In genomic region chr17:47851764-47852112, GRCh38 we compare ENCODE assay signal across 17 cellular contexts. TPM values are rescaled to one million over a fixed set of nuclear protein-coding genes. Genes with fewer than 3 reads are reported as not detected.
A peak's percentile ranks its signal among the peaks of the same experiment; 100 is the strongest.
DNase-seq lines count a peak whose midpoint lies in the region; ATAC-seq, FAIRE-seq and TF ChIP-seq lines count a peak whose summit lies in the region.
"Had no signal": no experiment of that assay in that cellular context is flagged by ENCODE, and none has a peak within 500 bp of the region (broad histone marks: within the 10 kb centered on the region; RNA-seq: fewer than 3 reads in every experiment).

No MANE protein-coding gene starts in this region.

- BruUV-seq in HepG2 (replicated peaks; lab: Mats Ljungman, UMichigan): no TSS peak

- H4K20me1 ChIP-seq in HepG2 (ENCODE audit: insufficient read depth, low read length): no peaks in the 10 kb centered on the region

- H3K79me2 ChIP-seq in HepG2 (ENCODE audit: insufficient read depth, low read length): no peaks in the 10 kb centered on the region

- H3K4me3 ChIP-seq in HUES64 (ENCODE audit: low read length): peak overlapping the region; percentile 58
- H3K4me3 ChIP-seq in HepG2 (replicated peaks in 1 of 3; ENCODE audit: insufficient read depth in 1 of 3, low read depth in 2 of 3, low read length in 3 of 3): no peak overlapping the region

- CTCF ChIA-PET in CD4-positive, alpha-beta T cell (lab: Charles Lee): interaction anchor here (1.2 to 2.8 kb wide), 4 partner anchors 9 to 119 kb away, joined by 3 to 11 read pairs (median 6); partner anchors contain the start of genes SCRN2 and TBX21
- CTCF ChIA-PET in HepG2 (lab: Yijun Ruan, JAX; ENCODE audit: low intra/inter-chr PET ratio, low total read pairs): no interaction called here

- peaks cover 84% of the 10 kb centered on the region for H3K27me3 Mint-ChIP-seq in CD4-positive, alpha-beta T cell
- H3K27me3 Mint-ChIP-seq in effector memory CD8-positive, alpha-beta T cell: peaks cover 86 to 99% of the 10 kb centered on the region in 2 donors
- peaks cover 65 to 80% of the 10 kb centered on the region in 2 donors for H3K27me3 Mint-ChIP-seq in natural killer cell (ENCODE audit: low read depth in 2 of 2)

- H3K27ac ChIP-seq in CD4-positive, alpha-beta T cell (ENCODE audit: low read depth, low read length): no peak overlapping the region
- H3K27ac ChIP-seq in HUES64 (ENCODE audit: low read depth, low read length): no peak overlapping the region
- no peak overlapping the region for H3K27ac ChIP-seq in HepG2 (ENCODE audit: extremely low read length, insufficient read depth, low read length)

- H3K36me3 ChIP-seq in HUES64 (ENCODE audit: insufficient read depth, low read length) (no peaks in the 10 kb centered on the region), HepG2 (replicated peaks in 1 of 2; ENCODE audit: control insufficient read depth in 1 of 2, insufficient read depth in 2 of 2, low read length in 2 of 2) (no peaks in the 10 kb centered on the region)
- H3K36me3 ChIP-seq: prostate gland had no signal

- H3K9me3 Mint-ChIP-seq in CD4-positive, alpha-beta T cell: no peaks in the 10 kb centered on the region
- no peaks in the 10 kb centered on the region for H3K9me3 Mint-ChIP-seq in effector memory CD8-positive, alpha-beta T cell
- no peaks in the 10 kb centered on the region for H3K9me3 Mint-ChIP-seq in natural killer cell
- H3K9me3 Mint-ChIP-seq: activated naive CD4-positive, alpha-beta T cell treated with anti-CD3 and anti-CD28 coated beads, Interleukin-2, amount 50 U/mL, for 72 hours had no signal

- WGBS in HUES64: 3% methylated on average over 11 of the region's 11 CpGs
- WGBS in HepG2 (ENCODE audit: low lambda C conversion rate): 65% methylated on average over 11 of the region's 11 CpGs

- H3K4me1 ChIP-seq in HUES64 (ENCODE audit: insufficient read depth, low read length): peaks cover 15% of the 10 kb centered on the region
- H3K4me1 ChIP-seq in HepG2 (ENCODE audit: insufficient read depth, low read length): peaks cover 12% of the 10 kb centered on the region
- H3K4me1 ChIP-seq: prostate gland had no signal

- H3K27ac Mint-ChIP-seq in CD4-positive, alpha-beta T cell: no peak overlapping the region
- no peak overlapping the region for H3K27ac Mint-ChIP-seq in effector memory CD8-positive, alpha-beta T cell
- no peak overlapping the region for H3K27ac Mint-ChIP-seq in natural killer cell
- H3K27ac Mint-ChIP-seq: activated naive CD4-positive, alpha-beta T cell treated with anti-CD3 and anti-CD28 coated beads, Interleukin-2, amount 50 U/mL, for 72 hours had no signal

- no peak overlapping the region for H3K4me2 ChIP-seq in HepG2 (ENCODE audit: low read depth, low read length)

- no peak for TF ChIP-seq EP300 in HepG2 (IDR thresholded peaks at IDR 0.05; ENCODE audit: low read depth in 2 of 2, low read length in 2 of 2)
- TF ChIP-seq EP300 in HepG2 (CRISPR knock-in tag; IDR thresholded peaks at IDR 0.05; ENCODE audit: borderline replicate concordance): no peak

- no peak overlapping the region for H2AFZ ChIP-seq in HepG2 (ENCODE audit: low read length)

- in situ Hi-C loops in HepG2 (cut with HindIII; ENCODE audit: extremely low pct_ligation_motif_present, low pct_unique_long_range_greater_than_20kb): no loop called here

- intact Hi-C loops in CD4-positive, alpha-beta T cell (cut with DNase I, micrococcal nuclease): no loop called here
- intact Hi-C loops in natural killer cell (cut with micrococcal nuclease): no loop called here
- intact Hi-C loops in HepG2 (cut with micrococcal nuclease; ENCODE audit: unreplicated experiment): no loop called here

- FAIRE-seq in HepG2 (lab: Jason Lieb, UNC): no peak
- FAIRE-seq: GM19239 had no signal

- H3K4me3 Mint-ChIP-seq in CD4-positive, alpha-beta T cell: peak overlapping the region; percentile 65
- peak overlapping the region; percentile 68 to 72 for H3K4me3 Mint-ChIP-seq in effector memory CD8-positive, alpha-beta T cell
- peak overlapping the region; percentile 45 for H3K4me3 Mint-ChIP-seq in natural killer cell

- DNase-seq in CD4-positive, alpha-beta T cell: no peak
- DNase-seq in effector memory CD8-positive, alpha-beta T cell: no peak
- DNase-seq in natural killer cell: no peak
- DNase-seq in HepG2 (ENCODE audit: low spot score): no peak
- no peak for DNase-seq in COLO829 (ENCODE audit: low spot score)
- DNase-seq: activated CD8-positive, alpha-beta memory T cell treated with anti-CD3 and anti-CD28 coated beads for 24 hours; hypothalamus; NCI-H2029 treated with DMSO at 0.1 percent for 48 hours had no signal

- no peak overlapping the region for H3K9ac ChIP-seq in HUES64 (ENCODE audit: low read depth, low read length)
- no peak overlapping the region for H3K9ac ChIP-seq in HepG2 (ENCODE audit: insufficient read depth, low read depth, low read length)

- no peak for TF ChIP-seq RAD21 in HepG2 (CRISPR knock-in tag; IDR thresholded peaks at IDR 0.05)

- no peaks in the 10 kb centered on the region for H3K36me3 Mint-ChIP-seq in CD4-positive, alpha-beta T cell (ENCODE audit: low read depth)
- H3K36me3 Mint-ChIP-seq in effector memory CD8-positive, alpha-beta T cell (ENCODE audit: insufficient read depth): no peaks in the 10 kb centered on the region
- no peaks in the 10 kb centered on the region for H3K36me3 Mint-ChIP-seq in natural killer cell

- H3K9me3 ChIP-seq in CD4-positive, alpha-beta T cell (ENCODE audit: control insufficient read depth, low read length): no peaks in the 10 kb centered on the region
- H3K9me3 ChIP-seq in HUES64 (ENCODE audit: insufficient read depth, low read depth, low read length) (no peaks in the 10 kb centered on the region), HepG2 (ENCODE audit: low read length) (no peaks in the 10 kb centered on the region)
- H3K9me3 ChIP-seq: prostate gland had no signal

- H3K27me3 ChIP-seq in CD4-positive, alpha-beta T cell (ENCODE audit: control insufficient read depth, insufficient read depth, low read length): peaks cover 79% of the 10 kb centered on the region
- peaks cover 98% of the 10 kb centered on the region for H3K27me3 ChIP-seq in HUES64 (ENCODE audit: insufficient read depth, low read length)
- peaks cover 19 to 80% of the 10 kb centered on the region in 2 experiments for H3K27me3 ChIP-seq in HepG2 (ENCODE audit: control insufficient read depth in 1 of 2, insufficient read depth in 2 of 2, low read length in 2 of 2)

- POLR2A ChIA-PET in CD4-positive, alpha-beta T cell (lab: Charles Lee): interaction anchor here (2.0 kb wide), 1 partner anchor 43 kb away, joined by 9 read pairs; the partner anchor contains the start of gene SP2
- POLR2A ChIA-PET in HepG2 (lab: Yijun Ruan, JAX): interaction anchor here (1.3 to 2.8 kb wide), 4 partner anchors 11 to 44 kb away, joined by 3 to 28 read pairs (median 12); partner anchors contain the start of genes LRRC46, MRPL10, SCRN2 and SP2

- TF ChIP-seq POLR2A in HepG2 (IDR thresholded peaks at IDR 0.05; ENCODE audit: insufficient read depth in 1 of 2, low read depth in 2 of 2, low read length in 2 of 2): no peak

- ATAC-seq in CD4-positive, alpha-beta T cell (ENCODE audit: poor library complexity): no peak
- no peak for ATAC-seq in effector memory CD8-positive, alpha-beta T cell (replicated peaks)
- ATAC-seq in natural killer cell (no peak), GM18870 (IDR thresholded peaks at IDR 0.05; ENCODE audit: unreplicated experiment) (no peak), HG02840 (IDR thresholded peaks at IDR 0.05; ENCODE audit: low FRiP score, unreplicated experiment) (no peak), HepG2 (no peak)

- H3K4me1 Mint-ChIP-seq in CD4-positive, alpha-beta T cell (ENCODE audit: low read depth): peaks cover 23% of the 10 kb centered on the region
- H3K4me1 Mint-ChIP-seq in effector memory CD8-positive, alpha-beta T cell (ENCODE audit: low read depth in 2 of 2): peaks cover 15 to 16% of the 10 kb centered on the region in 2 donors
- H3K4me1 Mint-ChIP-seq in natural killer cell: peaks cover 14 to 25% of the 10 kb centered on the region in 2 donors

- no peak for TF ChIP-seq CTCF in CD4-positive, alpha-beta T cell (IDR thresholded peaks at IDR 0.05)
- TF ChIP-seq CTCF in natural killer cell (IDR thresholded peaks at IDR 0.05): no peak
- TF ChIP-seq CTCF in HepG2 (CRISPR knock-in tag; IDR thresholded peaks at IDR 0.05): no peak

RNA-seq across cellular contexts. Expression of gene SP6, which starts 0.8 kb away (rescaled TPM):
- under 1 TPM; 0.17 to 0.27 TPM for total RNA-seq in CD4-positive, alpha-beta T cell
- 1.6 TPM for polyA plus RNA-seq in HUES64 (2013, experiment 1 of 2)
- 2.5 TPM for polyA plus RNA-seq in HUES64 (2013, experiment 2 of 2)
- under 1 TPM in 2 of 3 donors, not detected in 1; 0.09 TPM for total RNA-seq in natural killer cell
- total RNA-seq in HepG2 (2016; rRNA removed; fragmentation: Illumina TruSeq; extraction: Trizol): 0.07 TPM in 1 of 2 replicates, not detected in the other
- not detected in 2 replicates for total RNA-seq in HepG2 (2016; cell fraction: cytosol; rRNA removed; fragmentation: Illumina TruSeq; extraction: Trizol; ENCODE audit: low read depth)
- total RNA-seq in HepG2 (2016; cell fraction: insoluble cytoplasmic fraction; rRNA removed; fragmentation: Illumina TruSeq; extraction: Trizol): 0.04 TPM in 1 of 2 replicates, not detected in the other
- total RNA-seq in HepG2 (2016; cell fraction: membrane; rRNA removed; fragmentation: Illumina TruSeq; extraction: Trizol): 0.03 and 0.10 TPM in 2 replicates
- total RNA-seq in HepG2 (2016; cell fraction: nucleus; rRNA removed; fragmentation: Illumina TruSeq; extraction: Trizol): not detected in 2 replicates
- polyA plus RNA-seq in HepG2 (2011; rRNA removed): 0.07 and 0.09 TPM in 2 replicates
- polyA plus RNA-seq in HepG2 (2011; cell fraction: cytosol; rRNA removed): 0.05 and 0.07 TPM in 2 replicates
- 0.19 and 0.28 TPM in 2 replicates for polyA plus RNA-seq in HepG2 (2011; cell fraction: nucleus; rRNA removed)
- 0.09 TPM in 2 replicates for polyA plus RNA-seq in HepG2 (2012)
- not detected in 2 replicates for polyA plus RNA-seq in HepG2 (2016; cell fraction: cytosol; fragmentation: Illumina TruSeq; extraction: Trizol; ENCODE audit: low read depth)
- 0.09 TPM in 1 of 2 replicates, not detected in the other for polyA plus RNA-seq in HepG2 (2016; cell fraction: insoluble cytoplasmic fraction; fragmentation: Illumina TruSeq; extraction: Trizol; ENCODE audit: low read depth)
- polyA plus RNA-seq in HepG2 (2016; cell fraction: membrane; fragmentation: Illumina TruSeq; extraction: Trizol; ENCODE audit: low read depth): not detected in 2 replicates
- polyA plus RNA-seq in HepG2 (2016; cell fraction: nucleus; fragmentation: Illumina TruSeq; extraction: Trizol; ENCODE audit: insufficient read depth, low read depth): 0.15 and 0.19 TPM in 2 replicates
- polyA minus RNA-seq in HepG2 (2011; rRNA and poly(A)+ RNA removed; ENCODE audit: low replicate concordance): 0.04 and 0.05 TPM in 2 replicates
- polyA minus RNA-seq in HepG2 (2011; cell fraction: cytosol; rRNA and poly(A)+ RNA removed): not detected in 2 replicates
- not detected in 2 replicates for polyA minus RNA-seq in HepG2 (2011; cell fraction: nucleus; rRNA and poly(A)+ RNA removed)

RNA-seq across cellular contexts. Expression of gene SCRN2, which starts 10.7 kb away (rescaled TPM):
- total RNA-seq in CD4-positive, alpha-beta T cell: 10 to 100 TPM; 15.3 to 17.2 TPM
- 24.4 TPM for polyA plus RNA-seq in HUES64 (2013, experiment 1 of 2)
- polyA plus RNA-seq in HUES64 (2013, experiment 2 of 2): 30.1 TPM
- total RNA-seq in natural killer cell: 10 to 100 TPM; 33.7 to 38.0 (median 35.7) TPM
- total RNA-seq in HepG2 (2016; rRNA removed; fragmentation: Illumina TruSeq; extraction: Trizol): 15.0 and 29.5 TPM in 2 replicates
- total RNA-seq in HepG2 (2016; cell fraction: cytosol; rRNA removed; fragmentation: Illumina TruSeq; extraction: Trizol; ENCODE audit: low read depth): 14.0 and 15.6 TPM in 2 replicates
- total RNA-seq in HepG2 (2016; cell fraction: insoluble cytoplasmic fraction; rRNA removed; fragmentation: Illumina TruSeq; extraction: Trizol): 14.9 and 29.8 TPM in 2 replicates
- total RNA-seq in HepG2 (2016; cell fraction: membrane; rRNA removed; fragmentation: Illumina TruSeq; extraction: Trizol): 9.4 and 10.4 TPM in 2 replicates
- total RNA-seq in HepG2 (2016; cell fraction: nucleus; rRNA removed; fragmentation: Illumina TruSeq; extraction: Trizol): 38.4 and 39.4 TPM in 2 replicates
- 21.7 and 28.6 TPM in 2 replicates for polyA plus RNA-seq in HepG2 (2011; rRNA removed)
- 12.8 and 18.6 TPM in 2 replicates for polyA plus RNA-seq in HepG2 (2011; cell fraction: cytosol; rRNA removed)
- polyA plus RNA-seq in HepG2 (2011; cell fraction: nucleus; rRNA removed): 254 and 255 TPM in 2 replicates
- polyA plus RNA-seq in HepG2 (2012): 16.2 and 19.4 TPM in 2 replicates
- polyA plus RNA-seq in HepG2 (2016; cell fraction: cytosol; fragmentation: Illumina TruSeq; extraction: Trizol; ENCODE audit: low read depth): 2.8 and 3.6 TPM in 2 replicates
- 11.1 and 13.6 TPM in 2 replicates for polyA plus RNA-seq in HepG2 (2016; cell fraction: insoluble cytoplasmic fraction; fragmentation: Illumina TruSeq; extraction: Trizol; ENCODE audit: low read depth)
- polyA plus RNA-seq in HepG2 (2016; cell fraction: membrane; fragmentation: Illumina TruSeq; extraction: Trizol; ENCODE audit: low read depth): 4.4 and 5.4 TPM in 2 replicates
- 76.0 and 78.1 TPM in 2 replicates for polyA plus RNA-seq in HepG2 (2016; cell fraction: nucleus; fragmentation: Illumina TruSeq; extraction: Trizol; ENCODE audit: insufficient read depth, low read depth)
- 22.3 and 32.7 TPM in 2 replicates for polyA minus RNA-seq in HepG2 (2011; rRNA and poly(A)+ RNA removed; ENCODE audit: low replicate concordance)
- polyA minus RNA-seq in HepG2 (2011; cell fraction: cytosol; rRNA and poly(A)+ RNA removed): 4.6 and 7.0 TPM in 2 replicates
- polyA minus RNA-seq in HepG2 (2011; cell fraction: nucleus; rRNA and poly(A)+ RNA removed): 42.1 and 48.9 TPM in 2 replicates

RNA-seq across cellular contexts. Expression of gene LRRC46, which starts 20.3 kb away (rescaled TPM):
- total RNA-seq in CD4-positive, alpha-beta T cell: under 1 TPM; 0.42 to 0.85 TPM
- polyA plus RNA-seq in HUES64 (2013, experiment 1 of 2): 0.50 TPM
- 0.51 TPM for polyA plus RNA-seq in HUES64 (2013, experiment 2 of 2)
- 1 to 10 TPM; 1.7 to 3.1 (median 2.7) TPM for total RNA-seq in natural killer cell
- 0.09 and 0.13 TPM in 2 replicates for total RNA-seq in HepG2 (2016; rRNA removed; fragmentation: Illumina TruSeq; extraction: Trizol)
- total RNA-seq in HepG2 (2016; cell fraction: cytosol; rRNA removed; fragmentation: Illumina TruSeq; extraction: Trizol; ENCODE audit: low read depth): 0.26 TPM in 1 of 2 replicates, not detected in the other
- total RNA-seq in HepG2 (2016; cell fraction: insoluble cytoplasmic fraction; rRNA removed; fragmentation: Illumina TruSeq; extraction: Trizol): 0.15 and 0.22 TPM in 2 replicates
- total RNA-seq in HepG2 (2016; cell fraction: membrane; rRNA removed; fragmentation: Illumina TruSeq; extraction: Trizol): 0.14 TPM in 1 of 2 replicates, not detected in the other
- total RNA-seq in HepG2 (2016; cell fraction: nucleus; rRNA removed; fragmentation: Illumina TruSeq; extraction: Trizol): 0.43 TPM in 1 of 2 replicates, not detected in the other
- polyA plus RNA-seq in HepG2 (2011; rRNA removed): 0.09 and 0.16 TPM in 2 replicates
- polyA plus RNA-seq in HepG2 (2011; cell fraction: cytosol; rRNA removed): 0.15 and 0.18 TPM in 2 replicates
- 0.19 and 0.42 TPM in 2 replicates for polyA plus RNA-seq in HepG2 (2011; cell fraction: nucleus; rRNA removed)
- polyA plus RNA-seq in HepG2 (2012): 0.70 and 0.75 TPM in 2 replicates
- polyA plus RNA-seq in HepG2 (2016; cell fraction: cytosol; fragmentation: Illumina TruSeq; extraction: Trizol; ENCODE audit: low read depth): 0.11 and 0.22 TPM in 2 replicates
- 0.35 and 0.46 TPM in 2 replicates for polyA plus RNA-seq in HepG2 (2016; cell fraction: insoluble cytoplasmic fraction; fragmentation: Illumina TruSeq; extraction: Trizol; ENCODE audit: low read depth)
- 0.23 TPM in 2 replicates for polyA plus RNA-seq in HepG2 (2016; cell fraction: membrane; fragmentation: Illumina TruSeq; extraction: Trizol; ENCODE audit: low read depth)
- 0.43 and 0.74 TPM in 2 replicates for polyA plus RNA-seq in HepG2 (2016; cell fraction: nucleus; fragmentation: Illumina TruSeq; extraction: Trizol; ENCODE audit: insufficient read depth, low read depth)
- 0.46 and 1.2 TPM in 2 replicates for polyA minus RNA-seq in HepG2 (2011; rRNA and poly(A)+ RNA removed; ENCODE audit: low replicate concordance)
- 0.44 and 0.59 TPM in 2 replicates for polyA minus RNA-seq in HepG2 (2011; cell fraction: cytosol; rRNA and poly(A)+ RNA removed)
- 0.62 TPM in 1 of 2 replicates, not detected in the other for polyA minus RNA-seq in HepG2 (2011; cell fraction: nucleus; rRNA and poly(A)+ RNA removed)
- total RNA-seq: cerebellum, mesenteric fat pad, urinary bladder had no signal

RNA-seq across cellular contexts. Expression of gene MRPL10, which starts 20.4 kb away (rescaled TPM):
- 10 to 100 TPM; 49.0 to 51.4 TPM for total RNA-seq in CD4-positive, alpha-beta T cell
- polyA plus RNA-seq in HUES64 (2013, experiment 1 of 2): 61.3 TPM
- 74.4 TPM for polyA plus RNA-seq in HUES64 (2013, experiment 2 of 2)
- total RNA-seq in natural killer cell (100 to 1,000 TPM; 106 to 232 (median 144) TPM), HepG2 (2016; rRNA removed; fragmentation: Illumina TruSeq; extraction: Trizol) (56.7 and 59.7 TPM in 2 replicates)
- total RNA-seq in HepG2 (2016; cell fraction: cytosol; rRNA removed; fragmentation: Illumina TruSeq; extraction: Trizol; ENCODE audit: low read depth): 23.2 and 23.8 TPM in 2 replicates
- 54.4 and 59.8 TPM in 2 replicates for total RNA-seq in HepG2 (2016; cell fraction: insoluble cytoplasmic fraction; rRNA removed; fragmentation: Illumina TruSeq; extraction: Trizol)
- 57.6 and 61.5 TPM in 2 replicates for total RNA-seq in HepG2 (2016; cell fraction: membrane; rRNA removed; fragmentation: Illumina TruSeq; extraction: Trizol)
- 27.0 and 27.8 TPM in 2 replicates for total RNA-seq in HepG2 (2016; cell fraction: nucleus; rRNA removed; fragmentation: Illumina TruSeq; extraction: Trizol)
- 149 and 157 TPM in 2 replicates for polyA plus RNA-seq in HepG2 (2011; rRNA removed)
- polyA plus RNA-seq in HepG2 (2011; cell fraction: cytosol; rRNA removed): 163 and 193 TPM in 2 replicates
- 84.2 and 97.9 TPM in 2 replicates for polyA plus RNA-seq in HepG2 (2011; cell fraction: nucleus; rRNA removed)
- polyA plus RNA-seq in HepG2 (2012): 98.1 and 124 TPM in 2 replicates
- polyA plus RNA-seq in HepG2 (2016; cell fraction: cytosol; fragmentation: Illumina TruSeq; extraction: Trizol; ENCODE audit: low read depth): 32.0 and 36.2 TPM in 2 replicates
- polyA plus RNA-seq in HepG2 (2016; cell fraction: insoluble cytoplasmic fraction; fragmentation: Illumina TruSeq; extraction: Trizol; ENCODE audit: low read depth): 90.1 and 104 TPM in 2 replicates
- polyA plus RNA-seq in HepG2 (2016; cell fraction: membrane; fragmentation: Illumina TruSeq; extraction: Trizol; ENCODE audit: low read depth): 63.3 and 69.4 TPM in 2 replicates
- 52.7 and 55.5 TPM in 2 replicates for polyA plus RNA-seq in HepG2 (2016; cell fraction: nucleus; fragmentation: Illumina TruSeq; extraction: Trizol; ENCODE audit: insufficient read depth, low read depth)
- 135 and 309 TPM in 2 replicates for polyA minus RNA-seq in HepG2 (2011; rRNA and poly(A)+ RNA removed; ENCODE audit: low replicate concordance)
- polyA minus RNA-seq in HepG2 (2011; cell fraction: cytosol; rRNA and poly(A)+ RNA removed): 101 and 106 TPM in 2 replicates
- 28.0 and 36.1 TPM in 2 replicates for polyA minus RNA-seq in HepG2 (2011; cell fraction: nucleus; rRNA and poly(A)+ RNA removed)

RNA-seq across cellular contexts. Expression of gene OSBPL7, which starts 30.1 kb away (rescaled TPM):
- 10 to 100 TPM; 30.1 to 30.8 TPM for total RNA-seq in CD4-positive, alpha-beta T cell
- 5.1 TPM for polyA plus RNA-seq in HUES64 (2013, experiment 1 of 2)
- polyA plus RNA-seq in HUES64 (2013, experiment 2 of 2): 5.9 TPM
- total RNA-seq in natural killer cell: 100 to 1,000 TPM; 113 to 162 (median 119) TPM
- 1.0 and 4.7 TPM in 2 replicates for total RNA-seq in HepG2 (2016; rRNA removed; fragmentation: Illumina TruSeq; extraction: Trizol)
- total RNA-seq in HepG2 (2016; cell fraction: cytosol; rRNA removed; fragmentation: Illumina TruSeq; extraction: Trizol; ENCODE audit: low read depth): 4.5 and 4.7 TPM in 2 replicates
- total RNA-seq in HepG2 (2016; cell fraction: insoluble cytoplasmic fraction; rRNA removed; fragmentation: Illumina TruSeq; extraction: Trizol): 1.3 and 5.6 TPM in 2 replicates
- 1.4 and 1.5 TPM in 2 replicates for total RNA-seq in HepG2 (2016; cell fraction: membrane; rRNA removed; fragmentation: Illumina TruSeq; extraction: Trizol)
- total RNA-seq in HepG2 (2016; cell fraction: nucleus; rRNA removed; fragmentation: Illumina TruSeq; extraction: Trizol): 6.6 and 9.7 TPM in 2 replicates
- 6.6 and 8.3 TPM in 2 replicates for polyA plus RNA-seq in HepG2 (2011; rRNA removed)
- polyA plus RNA-seq in HepG2 (2011; cell fraction: cytosol; rRNA removed): 0.99 and 1.7 TPM in 2 replicates
- 86.7 and 120 TPM in 2 replicates for polyA plus RNA-seq in HepG2 (2011; cell fraction: nucleus; rRNA removed)
- polyA plus RNA-seq in HepG2 (2012): 4.1 and 5.4 TPM in 2 replicates
- 0.20 and 0.32 TPM in 2 replicates for polyA plus RNA-seq in HepG2 (2016; cell fraction: cytosol; fragmentation: Illumina TruSeq; extraction: Trizol; ENCODE audit: low read depth)
- polyA plus RNA-seq in HepG2 (2016; cell fraction: insoluble cytoplasmic fraction; fragmentation: Illumina TruSeq; extraction: Trizol; ENCODE audit: low read depth): 0.56 and 1.2 TPM in 2 replicates
- 0.27 and 0.42 TPM in 2 replicates for polyA plus RNA-seq in HepG2 (2016; cell fraction: membrane; fragmentation: Illumina TruSeq; extraction: Trizol; ENCODE audit: low read depth)
- polyA plus RNA-seq in HepG2 (2016; cell fraction: nucleus; fragmentation: Illumina TruSeq; extraction: Trizol; ENCODE audit: insufficient read depth, low read depth): 20.6 and 21.2 TPM in 2 replicates
- 7.4 and 11.6 TPM in 2 replicates for polyA minus RNA-seq in HepG2 (2011; rRNA and poly(A)+ RNA removed; ENCODE audit: low replicate concordance)
- 1.6 TPM in 2 replicates for polyA minus RNA-seq in HepG2 (2011; cell fraction: cytosol; rRNA and poly(A)+ RNA removed)
- polyA minus RNA-seq in HepG2 (2011; cell fraction: nucleus; rRNA and poly(A)+ RNA removed): 16.1 and 23.1 TPM in 2 replicates
